28 cellular contexts compared by ENCODE assay signal in genomic region chr4:104465620-104466019, GRCh38. TPM values are rescaled to one million over a fixed set of nuclear protein-coding genes. Genes with fewer than 3 reads are reported as not detected.
DNase-seq lines count a peak whose midpoint lies in the region; ATAC-seq, FAIRE-seq and TF ChIP-seq lines count a peak whose summit lies in the region.
"Had no signal": no experiment of that assay in that cellular context is flagged by ENCODE, and none has a peak within 500 bp of the region (broad histone marks: within the 10 kb centered on the region; RNA-seq: fewer than 3 reads in every experiment).

No MANE protein-coding gene starts in this region.

- H3K36me3 ChIP-seq in breast epithelium: no peaks in the 10 kb centered on the region
- H3K36me3 ChIP-seq in IMR-90 (ENCODE audit: control insufficient read depth, insufficient read depth, low read length): no peaks in the 10 kb centered on the region
- no peaks in the 10 kb centered on the region for H3K36me3 ChIP-seq in K562 (ENCODE audit: control insufficient read depth, insufficient read depth, low read length)
- H3K36me3 ChIP-seq: BE2C, BLaER1 had no signal

- POLR2A ChIA-PET in MCF 10A (lab: Yijun Ruan, JAX) (no interaction called here), A549 (lab: Yijun Ruan, JAX) (no interaction called here), IMR-90 (lab: Charles Lee; ENCODE audit: unreplicated experiment) (no interaction called here), K562 (lab: Yijun Ruan, JAX) (no interaction called here), GM10248 (lab: Yijun Ruan, JAX) (no interaction called here)

- H3K9me3 ChIP-seq in breast epithelium (no peaks in the 10 kb centered on the region), A549 (no peaks in the 10 kb centered on the region), IMR-90 (ENCODE audit: control insufficient read depth, insufficient read depth, low read length) (no peaks in the 10 kb centered on the region), K562 (replicated peaks; ENCODE audit: control insufficient read depth, insufficient read depth, low read depth, low read length) (no peaks in the 10 kb centered on the region)
- H3K9me3 ChIP-seq: BE2C, BLaER1 had no signal

- no peaks in the 10 kb centered on the region for H3K9me3 Mint-ChIP-seq in MCF 10A (ENCODE audit: unreplicated experiment)
- H3K9me3 Mint-ChIP-seq: CD4-positive, alpha-beta memory T cell; CD8-positive, alpha-beta memory T cell had no signal

- BruUV-seq in MCF 10A (replicated peaks; lab: Mats Ljungman, UMichigan): no TSS peak
- BruUV-seq in IMR-90 (replicated peaks; lab: Mats Ljungman, UMichigan): no TSS peak
- BruUV-seq in K562 (replicated peaks; lab: Mats Ljungman, UMichigan): no TSS peak

- H3K4me3 Mint-ChIP-seq in MCF 10A (ENCODE audit: unreplicated experiment): no peak overlapping the region
- H3K4me3 Mint-ChIP-seq: CD14-positive monocyte; CD4-positive, alpha-beta memory T cell; CD4-positive, CD25-positive, alpha-beta regulatory T cell; CD8-positive, alpha-beta memory T cell had no signal

- peaks cover 8% of the 10 kb centered on the region for H3K4me1 Mint-ChIP-seq in MCF 10A (ENCODE audit: insufficient read depth, unreplicated experiment)
- H3K4me1 Mint-ChIP-seq: CD14-positive monocyte; CD4-positive, alpha-beta memory T cell; CD4-positive, CD25-positive, alpha-beta regulatory T cell; CD8-positive, alpha-beta memory T cell had no signal

- no peak overlapping the region for H3K4me2 ChIP-seq in A549
- H3K4me2 ChIP-seq in IMR-90 (ENCODE audit: low read depth, low read length): no peak overlapping the region
- no peak overlapping the region for H3K4me2 ChIP-seq in K562 (ENCODE audit: insufficient read depth, low read length)
- H3K4me2 ChIP-seq: BLaER1 had no signal

- H3K56ac ChIP-seq in IMR-90 (ENCODE audit: extremely low read depth, insufficient read depth, low read length): no peak overlapping the region

- intact Hi-C loops in MCF 10A (cut with micrococcal nuclease) (no loop called here), breast epithelium (cut with DNase I; ENCODE audit: low total_unique reads) (no loop called here), IMR-90 (cut with micrococcal nuclease) (no loop called here), K562 (cut with micrococcal nuclease) (no loop called here)

- H4K20me1 ChIP-seq in IMR-90 (ENCODE audit: insufficient read depth, low read length) (no peaks in the 10 kb centered on the region), K562 (replicated peaks; ENCODE audit: control insufficient read depth, insufficient read depth, low read length) (no peaks in the 10 kb centered on the region)
- H4K20me1 ChIP-seq: BLaER1 had no signal

- no peak overlapping the region for H3K14ac ChIP-seq in IMR-90 (replicated peaks; ENCODE audit: low read depth, low read length)

- H3K4ac ChIP-seq in IMR-90 (ENCODE audit: low read depth, low read length): no peak overlapping the region

- H3K27me3 ChIP-seq in breast epithelium (no peaks in the 10 kb centered on the region), IMR-90 (ENCODE audit: control insufficient read depth, insufficient read depth, low read length) (no peaks in the 10 kb centered on the region), K562 (ENCODE audit: control insufficient read depth in 2 of 2, insufficient read depth in 2 of 2, low read length in 2 of 2) (no peaks in the 10 kb centered on the region)
- H3K27me3 ChIP-seq: BE2C, BLaER1 had no signal

- no peak overlapping the region for H3K4me3 ChIP-seq in breast epithelium
- H3K4me3 ChIP-seq in A549: no peak overlapping the region
- H3K4me3 ChIP-seq in IMR-90 (ENCODE audit: insufficient read depth, low read depth, low read length): no peak overlapping the region
- H3K4me3 ChIP-seq in K562: no peak overlapping the region
- H3K4me3 ChIP-seq: BLaER1 had no signal

- FAIRE-seq in A549 (lab: Jason Lieb, UNC) (no peak), K562 (lab: Jason Lieb, UNC) (no peak)
- FAIRE-seq: A204.1, GM12891, GM19239 had no signal

- no peak for TF ChIP-seq EP300 in A549 (IDR thresholded peaks at IDR 0.05)
- no peak for TF ChIP-seq EP300 in K562 (IDR thresholded peaks at IDR 0.05; ENCODE audit: low read length)

- no peak overlapping the region for H2AK9ac ChIP-seq in IMR-90 (replicated peaks; ENCODE audit: low read depth, low read length, poor library complexity)

- TF ChIP-seq CTCF in MCF 10A (IDR thresholded peaks at IDR 0.05; ENCODE audit: unreplicated experiment) (no peak), breast epithelium (IDR thresholded peaks at IDR 0.05) (no peak), A549 (IDR thresholded peaks at IDR 0.05) (no peak), IMR-90 (conservative IDR thresholded peaks at IDR 0.05; ENCODE audit: low read depth, low read length) (no peak), K562 (IDR thresholded peaks at IDR 0.05 in 2 of 3, conservative IDR thresholded peaks at IDR 0.05 in 1 of 3; ENCODE audit: insufficient read depth in 2 of 3, low read depth in 1 of 3, low read length in 3 of 3) (no peak), GM10248 (IDR thresholded peaks at IDR 0.05; ENCODE audit: control extremely low read depth, extremely low read depth, low read depth, missing control alignments) (no peak)

- H3K9me1 ChIP-seq in IMR-90 (ENCODE audit: insufficient read depth, low read length): no peaks in the 10 kb centered on the region
- no peaks in the 10 kb centered on the region for H3K9me1 ChIP-seq in K562 (ENCODE audit: control insufficient read depth, insufficient read depth, low read length)

- 82% methylated on average over 5 of the region's 5 CpGs for WGBS in A549 (ENCODE audit: missing lambda C conversion rate)
- no CpG with 5 or more reads among the region's 5 CpGs for WGBS in IMR-90 (ENCODE audit: extremely low coverage in 2 of 2, insufficient read length in 1 of 2), 2 experiments
- 0% methylated on average over 5 of the region's 5 CpGs for WGBS in K562 (ENCODE audit: insufficient coverage, low coverage, missing lambda C conversion rate)

- DNase-seq in MCF 10A (ENCODE audit: unreplicated experiment): no peak
- DNase-seq in breast epithelium (ENCODE audit: low spot score in 2 of 2): no peak
- no peak for DNase-seq in A549 (ENCODE audit: low read depth in 1 of 2, low spot score in 1 of 2)
- DNase-seq in IMR-90: no peak
- DNase-seq in K562 (ENCODE audit: extremely low read depth in 1 of 4, low spot score in 3 of 4): no peak
- DNase-seq in GM10248 (ENCODE audit: extremely low spot score): no peak
- no peak for DNase-seq in activated gamma-delta T cell treated with Interleukin-2 at 50 U/mL for 16 hours
- DNase-seq: 8988T; AML-193; BE2C; C1 segment of cervical spinal cord; CD4-positive, alpha-beta memory T cell; CD4-positive, CD25-positive, alpha-beta regulatory T cell; CD8-positive, alpha-beta memory T cell; COR-L47; DMS 273 treated with DMSO at 0.1 percent for 48 hours; DMS153; DMS53; DMS79; DND-41; EL; GDM1 had no signal

- no peak overlapping the region for H4K8ac ChIP-seq in IMR-90 (ENCODE audit: low read depth in 2 of 2, low read length in 2 of 2)

- no peaks in the 10 kb centered on the region for H3K79me2 ChIP-seq in K562 (ENCODE audit: control insufficient read depth, insufficient read depth, low read length)

- dilution Hi-C loops in IMR-90 (cut with HindIII; ENCODE audit: low sequenced_read_pairs, unreplicated experiment): no loop called here

- no peak overlapping the region for H3K23ac ChIP-seq in IMR-90 (ENCODE audit: low read depth, low read length)

- H3K9ac ChIP-seq in IMR-90 (ENCODE audit: low read depth, low read length): no peak overlapping the region
- no peak overlapping the region for H3K9ac ChIP-seq in K562 (ENCODE audit: insufficient read depth in 1 of 2, low read depth in 2 of 2, low read length in 2 of 2)
- H3K9ac ChIP-seq: BLaER1 had no signal

- H3K36me3 Mint-ChIP-seq in MCF 10A (ENCODE audit: insufficient read depth, unreplicated experiment): no peaks in the 10 kb centered on the region
- H3K36me3 Mint-ChIP-seq: CD14-positive monocyte; CD4-positive, alpha-beta memory T cell; CD4-positive, CD25-positive, alpha-beta regulatory T cell; CD8-positive, alpha-beta memory T cell had no signal

- TF ChIP-seq RAD21 in A549 (conservative IDR thresholded peaks at IDR 0.05 in 1 of 2, IDR thresholded peaks at IDR 0.05 in 1 of 2): no peak
- no peak for TF ChIP-seq RAD21 in IMR-90 (IDR thresholded peaks at IDR 0.05; ENCODE audit: low read length)
- no peak for TF ChIP-seq RAD21 in K562 (CRISPR knock-in tag; conservative IDR thresholded peaks at IDR 0.05 in 1 of 2, IDR thresholded peaks at IDR 0.05 in 1 of 2)

- H3K27ac Mint-ChIP-seq in MCF 10A (ENCODE audit: low read depth, unreplicated experiment): peak overlapping the region; percentile 69
- H3K27ac Mint-ChIP-seq: CD14-positive monocyte; CD4-positive, alpha-beta memory T cell; CD4-positive, CD25-positive, alpha-beta regulatory T cell; CD8-positive, alpha-beta memory T cell had no signal

- no peaks in the 10 kb centered on the region for H3K4me1 ChIP-seq in breast epithelium
- no peaks in the 10 kb centered on the region for H3K4me1 ChIP-seq in A549
- no peaks in the 10 kb centered on the region for H3K4me1 ChIP-seq in IMR-90 (ENCODE audit: control insufficient read depth, insufficient read depth, low read length)
- H3K4me1 ChIP-seq in K562 (replicated peaks in 1 of 2; ENCODE audit: control insufficient read depth in 2 of 2, insufficient read depth in 2 of 2, low read length in 2 of 2): no peaks in the 10 kb centered on the region
- H3K4me1 ChIP-seq: BE2C, BLaER1 had no signal

- no peak overlapping the region for H2BK5ac ChIP-seq in IMR-90 (ENCODE audit: low read depth, low read length, poor library complexity, severe bottlenecking)

- no peak overlapping the region for H2BK20ac ChIP-seq in IMR-90 (ENCODE audit: low read depth, low read length)

- H3K18ac ChIP-seq in IMR-90 (ENCODE audit: low read depth, low read length): no peak overlapping the region

- TF ChIP-seq POLR2A in breast epithelium (IDR thresholded peaks at IDR 0.05) (no peak), A549 (IDR thresholded peaks at IDR 0.05; ENCODE audit: low read length) (no peak), IMR-90 (IDR thresholded peaks at IDR 0.05; ENCODE audit: low read depth, low read length) (no peak), K562 (conservative IDR thresholded peaks at IDR 0.05) (no peak)

- no peaks in the 10 kb centered on the region for H3K27me3 Mint-ChIP-seq in MCF 10A (ENCODE audit: insufficient read depth, unreplicated experiment)
- H3K27me3 Mint-ChIP-seq: CD4-positive, CD25-positive, alpha-beta regulatory T cell had no signal

- no peak overlapping the region for H2BK15ac ChIP-seq in IMR-90 (ENCODE audit: low read depth, low read length)

- H2AFZ ChIP-seq in IMR-90 (replicated peaks; ENCODE audit: low read length, poor library complexity) (no peak overlapping the region), K562 (ENCODE audit: low read depth, low read length) (no peak overlapping the region)

- ATAC-seq in A549: no peak
- no peak for ATAC-seq in IMR-90 (ENCODE audit: low read depth)
- no peak for ATAC-seq in K562
- ATAC-seq in HG02870 (IDR thresholded peaks at IDR 0.05; ENCODE audit: unreplicated experiment): no peak

- H3K79me1 ChIP-seq in IMR-90 (ENCODE audit: low read depth in 1 of 2, low read length in 2 of 2): no peaks in the 10 kb centered on the region

- H4K5ac ChIP-seq in IMR-90 (ENCODE audit: low read depth, low read length): no peak overlapping the region

- CTCF ChIA-PET in MCF 10A (lab: Yijun Ruan, JAX): no interaction called here
- CTCF ChIA-PET in A549 (lab: Yijun Ruan, JAX): no interaction called here
- CTCF ChIA-PET in IMR-90 (lab: Yijun Ruan, JAX): no interaction called here
- CTCF ChIA-PET in K562 (lab: Yijun Ruan, JAX; ENCODE audit: low intra/inter-chr PET ratio): no interaction called here
- CTCF ChIA-PET in GM10248 (lab: Yijun Ruan, JAX): no interaction called here

- in situ Hi-C loops in IMR-90 (cut with MboI; ENCODE audit: low sequenced_read_pairs): no loop called here
- in situ Hi-C loops in K562 (cut with MboI): no loop called here

- no peak overlapping the region for H3K27ac ChIP-seq in breast epithelium
- no peak overlapping the region for H3K27ac ChIP-seq in A549
- H3K27ac ChIP-seq in IMR-90 (ENCODE audit: insufficient read depth, low read length): no peak overlapping the region
- H3K27ac ChIP-seq in K562 (ENCODE audit: extremely low read depth, low read depth, low read length): no peak overlapping the region
- H3K27ac ChIP-seq: BLaER1 had no signal

- no peak overlapping the region for H4K91ac ChIP-seq in IMR-90 (ENCODE audit: insufficient read depth, low read depth, low read length)

- no peak overlapping the region for H2AK5ac ChIP-seq in IMR-90 (ENCODE audit: low read depth, low read length)

- no peak overlapping the region for H2BK120ac ChIP-seq in IMR-90 (ENCODE audit: low read depth, low read length)

RNA-seq across cellular contexts. Expression of gene CXXC4, which starts 29.1 kb away (rescaled TPM):
- total RNA-seq in MCF 10A (2022): not detected in 2 replicates
- total RNA-seq in breast epithelium: 1 to 10 TPM in 2 of 3 donors, under 1 TPM in 1; 0.32 to 4.0 (median 3.3) TPM
- polyA plus RNA-seq in A549 (2011; rRNA removed): 0.91 and 0.93 TPM in 2 replicates
- polyA plus RNA-seq in A549 (2012; cell fraction: cytosol; rRNA removed): 0.09 and 0.13 TPM in 2 replicates
- polyA plus RNA-seq in A549 (2012; cell fraction: nucleus; rRNA removed): 0.28 and 0.59 TPM in 2 replicates
- 0.03 to 0.04 TPM (median 0.03 TPM) in 3 replicates for polyA plus RNA-seq in A549 (2017; fragmentation: RNase III; extraction: RNeasy Plus Mini Kit Qiagen cat#74134 plus additional on column Dnase treatment)
- 0.54 and 0.79 TPM in 2 replicates for polyA minus RNA-seq in A549 (2011; rRNA and poly(A)+ RNA removed)
- total RNA-seq in IMR-90 (2012; rRNA removed): under 0.01 TPM in 1 of 2 replicates, not detected in the other
- not detected in 2 replicates for polyA plus RNA-seq in IMR-90 (2012; rRNA removed)
- polyA plus RNA-seq in IMR-90 (2012; cell fraction: cytosol; rRNA removed): not detected in 2 replicates
- not detected in 2 replicates for polyA plus RNA-seq in IMR-90 (2012; cell fraction: nucleus; rRNA removed; ENCODE audit: low replicate concordance)
- not detected in 2 replicates for total RNA-seq in K562 (2011; cell fraction: chromatin; rRNA removed; ENCODE audit: low replicate concordance)
- total RNA-seq in K562 (2011; cell fraction: nucleolus; rRNA removed): not detected in 2 replicates
- not detected in 2 replicates for total RNA-seq in K562 (2011; cell fraction: nucleoplasm; rRNA removed)
- total RNA-seq in K562 (2014; rRNA removed): not detected in 2 replicates
- total RNA-seq in K562 (2014; rRNA removed; fragmentation: Illumina TruSeq; extraction: Trizol): not detected in 2 replicates
- 0.04 TPM in 1 of 2 replicates, not detected in the other for total RNA-seq in K562 (2015; rRNA removed; fragmentation: Illumina TruSeq; extraction: Trizol)
- total RNA-seq in K562 (2021): not detected in 2 replicates
- not detected in 2 replicates for polyA plus RNA-seq in K562 (2011; rRNA removed)
- polyA plus RNA-seq in K562 (2011; cell fraction: cytosol; rRNA removed): not detected in 2 replicates
- polyA plus RNA-seq in K562 (2011; cell fraction: nucleus; rRNA removed): not detected in 2 replicates
- 0.01 and 0.03 TPM in 2 replicates for polyA plus RNA-seq in K562 (2012)
- not detected in 2 replicates for polyA plus RNA-seq in K562 (2014; fragmentation: Illumina TruSeq; extraction: Trizol)
- not detected for polyA plus RNA-seq in K562 (2014; fragmentation: Nextera tagmentation; extraction: Ambion mirVana)
- polyA plus RNA-seq in K562 (2014; rRNA removed): not detected in 2 replicates
- polyA minus RNA-seq in K562 (2011; rRNA and poly(A)+ RNA removed): not detected in 2 replicates
- not detected in 2 replicates for polyA minus RNA-seq in K562 (2011; cell fraction: cytosol; rRNA and poly(A)+ RNA removed)
- not detected in 2 replicates for polyA minus RNA-seq in K562 (2011; cell fraction: nucleus; rRNA and poly(A)+ RNA removed)
- total RNA-seq: CD4-positive, CD25-positive, alpha-beta regulatory T cell; CD8-positive, alpha-beta memory T cell had no signal
- polyA plus RNA-seq: CD14-positive monocyte; CD4-positive, alpha-beta memory T cell; CD4-positive, CD25-positive, alpha-beta regulatory T cell had no signal
